In the genomic region with DNA sequence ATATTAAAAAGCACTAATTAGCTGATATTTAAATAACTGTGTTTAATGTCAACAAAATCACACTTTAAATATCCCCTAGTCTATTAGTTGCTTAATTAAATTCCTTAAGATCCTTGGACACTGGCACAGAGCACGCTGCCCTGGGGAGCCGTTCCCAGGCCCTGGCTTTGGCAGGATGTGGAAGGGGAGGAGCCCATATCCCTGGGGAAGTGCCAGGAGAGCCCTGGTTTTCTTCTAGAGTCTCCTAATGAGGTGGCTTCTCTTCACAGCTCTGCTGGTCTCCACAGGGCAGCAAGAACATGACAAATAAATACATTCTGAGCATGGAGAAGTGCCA, we compare ENCODE assay signal across 9 cellular contexts. TPM values are rescaled to one million over a fixed set of nuclear protein-coding genes. Genes with fewer than 3 reads are reported as not detected.
A peak's percentile ranks its signal among the peaks of the same experiment; 100 is the strongest.
DNase-seq lines count a peak whose midpoint lies in the region; ATAC-seq, FAIRE-seq and TF ChIP-seq lines count a peak whose summit lies in the region.
"Had no signal": no experiment of that assay in that cellular context is flagged by ENCODE, and none has a peak within 500 bp of the region (broad histone marks: within the 10 kb centered on the region; RNA-seq: fewer than 3 reads in every experiment).

No MANE protein-coding gene starts in this region.

- H2AFZ ChIP-seq in astrocyte (ENCODE audit: low read depth, low read length): no peak overlapping the region
- H2AFZ ChIP-seq: neural progenitor cell had no signal

- peaks cover 4% of the 10 kb centered on the region for H3K36me3 Mint-ChIP-seq in astrocyte (ENCODE audit: low read depth, unreplicated experiment)
- peaks cover 1% of the 10 kb centered on the region for H3K36me3 Mint-ChIP-seq in activated CD4-positive, alpha-beta memory T cell treated with anti-CD3 and anti-CD28 coated beads for 36 hours
- H3K36me3 Mint-ChIP-seq: neural progenitor cell had no signal

- H3K9me3 Mint-ChIP-seq in astrocyte (ENCODE audit: unreplicated experiment): no peaks in the 10 kb centered on the region
- H3K9me3 Mint-ChIP-seq in activated CD4-positive, alpha-beta memory T cell treated with anti-CD3 and anti-CD28 coated beads for 36 hours: peaks cover 2% of the 10 kb centered on the region
- H3K9me3 Mint-ChIP-seq: neural progenitor cell had no signal

- H3K4me2 ChIP-seq in astrocyte (ENCODE audit: low read length): no peak overlapping the region
- H3K4me2 ChIP-seq: neural progenitor cell had no signal

- no peak overlapping the region for H3K4me3 Mint-ChIP-seq in astrocyte (ENCODE audit: unreplicated experiment)
- H3K4me3 Mint-ChIP-seq in activated CD4-positive, alpha-beta memory T cell treated with anti-CD3 and anti-CD28 coated beads for 36 hours: no peak overlapping the region
- H3K4me3 Mint-ChIP-seq: neural progenitor cell had no signal

- intact Hi-C loops in activated CD4-positive, alpha-beta memory T cell treated with anti-CD3 and anti-CD28 coated beads for 36 hours (cut with micrococcal nuclease): loop anchor here (5.0 kb wide), 1 partner anchor 80 kb away; no protein-coding TSS in a partner anchor

- H4K20me1 ChIP-seq in astrocyte (ENCODE audit: insufficient read depth, low read length): peaks cover 55% of the 10 kb centered on the region

- no peak overlapping the region for H3K9ac ChIP-seq in astrocyte (ENCODE audit: low read length)
- H3K9ac ChIP-seq: neural progenitor cell had no signal

- H3K4me1 Mint-ChIP-seq in astrocyte (ENCODE audit: low read depth, unreplicated experiment): peaks cover 15% of the 10 kb centered on the region
- H3K4me1 Mint-ChIP-seq in activated CD4-positive, alpha-beta memory T cell treated with anti-CD3 and anti-CD28 coated beads for 36 hours (ENCODE audit: low read depth): peaks cover 46% of the 10 kb centered on the region

- peaks cover 22% of the 10 kb centered on the region for H3K79me2 ChIP-seq in astrocyte (ENCODE audit: insufficient read depth, low read length)

- H3K4me1 ChIP-seq in astrocyte (ENCODE audit: insufficient read depth, low read length) (peaks cover 26% of the 10 kb centered on the region), thoracic aorta (ENCODE audit: control insufficient read depth in 1 of 2, low read depth in 2 of 2) (peaks cover 26 to 54% of the 10 kb centered on the region in 2 donors)

- no peaks in the 10 kb centered on the region for H3K36me3 ChIP-seq in astrocyte (ENCODE audit: insufficient read depth, low read length)
- no peaks in the 10 kb centered on the region for H3K36me3 ChIP-seq in thoracic aorta
- H3K36me3 ChIP-seq: neural progenitor cell had no signal

- TF ChIP-seq EP300 in Ishikawa (IDR thresholded peaks at IDR 0.05; ENCODE audit: borderline replicate concordance): no peak

- no peak for FAIRE-seq in astrocyte (lab: Jason Lieb, UNC)

- ATAC-seq in thoracic aorta (ENCODE audit: insufficient number of reproducible peaks, low FRiP score, low read depth): peak; percentile 73

- H3K4me3 ChIP-seq in astrocyte (ENCODE audit: insufficient read depth, low read depth, low read length) (no peak overlapping the region), thoracic aorta (no peak overlapping the region)
- H3K4me3 ChIP-seq: neural progenitor cell had no signal

- H3K27me3 Mint-ChIP-seq in astrocyte (ENCODE audit: low read depth, unreplicated experiment): no peaks in the 10 kb centered on the region
- H3K27me3 Mint-ChIP-seq in activated CD4-positive, alpha-beta memory T cell treated with anti-CD3 and anti-CD28 coated beads for 36 hours: no peaks in the 10 kb centered on the region

- H3K27me3 ChIP-seq in astrocyte (ENCODE audit: insufficient read depth, low read length): no peaks in the 10 kb centered on the region
- H3K27me3 ChIP-seq in thoracic aorta (replicated peaks; ENCODE audit: insufficient read depth): no peaks in the 10 kb centered on the region
- H3K27me3 ChIP-seq: neural progenitor cell had no signal

- TF ChIP-seq CTCF in astrocyte (IDR thresholded peaks at IDR 0.05; ENCODE audit: insufficient read depth, low read depth, low read length): no peak
- no peak for TF ChIP-seq CTCF in thoracic aorta (IDR thresholded peaks at IDR 0.05)

- H3K27ac ChIP-seq in astrocyte (ENCODE audit: low read depth, low read length): no peak overlapping the region
- H3K27ac ChIP-seq in thoracic aorta: peak overlapping the region; percentile 20 to 44
- H3K27ac ChIP-seq: HL-60, neural progenitor cell had no signal

- H3K9me3 ChIP-seq in astrocyte (ENCODE audit: insufficient read depth, low read depth, low read length): no peaks in the 10 kb centered on the region
- no peaks in the 10 kb centered on the region for H3K9me3 ChIP-seq in thoracic aorta

- CTCF ChIA-PET in activated CD4-positive, alpha-beta memory T cell treated with anti-CD3 and anti-CD28 coated beads for 36 hours (lab: Charles Lee): interaction anchor here (0.6 to 1.7 kb wide), 4 partner anchors 43 to 358 kb away, joined by 3 to 5 read pairs (median 4); no protein-coding TSS in a partner anchor

- DNase-seq in astrocyte (ENCODE audit: low read depth): peak; percentile 58
- peak; percentile 37 for DNase-seq in iPS-NIHi11 (ENCODE audit: low spot score)
- DNase-seq in thoracic aorta (ENCODE audit: low spot score): no peak
- DNase-seq in NK-92 treated with Interleukin-12 subunit alpha and Interleukin-12 subunit beta, amount 100 ng/mL, for 24 hours (lab: John Stamatoyannopoulos, UW): no peak
- DNase-seq in activated CD4-positive, alpha-beta memory T cell treated with anti-CD3 and anti-CD28 coated beads for 36 hours: no peak
- DNase-seq in activated CD4-positive, alpha-beta T cell treated with anti-CD3 and anti-CD28 coated beads for 1 hour: no peak

- TF ChIP-seq RAD21 in Ishikawa (IDR thresholded peaks at IDR 0.05; ENCODE audit: low read depth): no peak

- no peak overlapping the region for H3K27ac Mint-ChIP-seq in astrocyte (ENCODE audit: unreplicated experiment)
- no peak overlapping the region for H3K27ac Mint-ChIP-seq in activated CD4-positive, alpha-beta memory T cell treated with anti-CD3 and anti-CD28 coated beads for 36 hours

- POLR2A ChIA-PET in activated CD4-positive, alpha-beta memory T cell treated with anti-CD3 and anti-CD28 coated beads for 36 hours (lab: Charles Lee): no interaction called here

TF ChIP-seq in Ishikawa, 13 proteins besides CTCF, POLR2A, EP300 and RAD21:
- TF ChIP-seq NFIC (IDR thresholded peaks at IDR 0.05): peak; percentile 49
- TF ChIP-seq YY1 (IDR thresholded peaks at IDR 0.05; ENCODE audit: low read depth): no peak
- TF ChIP-seq CREB1 (IDR thresholded peaks at IDR 0.05; ENCODE audit: low read depth): no peak
- TF ChIP-seq, protein P1, sequence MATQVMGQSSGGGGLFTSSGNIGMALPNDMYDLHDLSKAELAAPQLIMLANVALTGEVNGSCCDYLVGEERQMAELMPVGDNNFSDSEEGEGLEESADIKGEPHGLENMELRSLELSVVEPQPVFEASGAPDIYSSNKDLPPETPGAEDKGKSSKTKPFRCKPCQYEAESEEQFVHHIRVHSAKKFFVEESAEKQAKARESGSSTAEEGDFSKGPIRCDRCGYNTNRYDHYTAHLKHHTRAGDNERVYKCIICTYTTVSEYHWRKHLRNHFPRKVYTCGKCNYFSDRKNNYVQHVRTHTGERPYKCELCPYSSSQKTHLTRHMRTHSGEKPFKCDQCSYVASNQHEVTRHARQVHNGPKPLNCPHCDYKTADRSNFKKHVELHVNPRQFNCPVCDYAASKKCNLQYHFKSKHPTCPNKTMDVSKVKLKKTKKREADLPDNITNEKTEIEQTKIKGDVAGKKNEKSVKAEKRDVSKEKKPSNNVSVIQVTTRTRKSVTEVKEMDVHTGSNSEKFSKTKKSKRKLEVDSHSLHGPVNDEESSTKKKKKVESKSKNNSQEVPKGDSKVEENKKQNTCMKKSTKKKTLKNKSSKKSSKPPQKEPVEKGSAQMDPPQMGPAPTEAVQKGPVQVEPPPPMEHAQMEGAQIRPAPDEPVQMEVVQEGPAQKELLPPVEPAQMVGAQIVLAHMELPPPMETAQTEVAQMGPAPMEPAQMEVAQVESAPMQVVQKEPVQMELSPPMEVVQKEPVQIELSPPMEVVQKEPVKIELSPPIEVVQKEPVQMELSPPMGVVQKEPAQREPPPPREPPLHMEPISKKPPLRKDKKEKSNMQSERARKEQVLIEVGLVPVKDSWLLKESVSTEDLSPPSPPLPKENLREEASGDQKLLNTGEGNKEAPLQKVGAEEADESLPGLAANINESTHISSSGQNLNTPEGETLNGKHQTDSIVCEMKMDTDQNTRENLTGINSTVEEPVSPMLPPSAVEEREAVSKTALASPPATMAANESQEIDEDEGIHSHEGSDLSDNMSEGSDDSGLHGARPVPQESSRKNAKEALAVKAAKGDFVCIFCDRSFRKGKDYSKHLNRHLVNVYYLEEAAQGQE (IDR thresholded peaks at IDR 0.05; ENCODE audit: low read depth): no peak

RNA-seq across cellular contexts. Expression of a gene that starts 50.5 kb away (rescaled TPM):
- total RNA-seq in astrocyte: 41.6 and 57.6 TPM in 2 replicates
- total RNA-seq in thoracic aorta: 10 to 100 TPM; 33.1 to 41.2 TPM
- 10 to 100 TPM; 27.2 to 30.3 TPM for total RNA-seq in activated CD4-positive, alpha-beta memory T cell treated with anti-CD3 and anti-CD28 coated beads for 36 hours

Comparison
In these comparisons a context has a peak if more than half of its experiments do, and no peak if none do; other contexts are left out.
1. DNase-seq: peak in astrocyte (single experiment) and iPS-NIHi11 (single experiment); none in thoracic aorta (single experiment), NK-92 treated with Interleukin-12 subunit alpha and Interleukin-12 subunit beta, amount 100 ng/mL, for 24 hours (single experiment), activated CD4-positive, alpha-beta memory T cell treated with anti-CD3 and anti-CD28 coated beads for 36 hours (single experiment) and activated CD4-positive, alpha-beta T cell treated with anti-CD3 and anti-CD28 coated beads for 1 hour (single experiment).